8 cellular contexts compared by ENCODE assay signal in the genomic region with DNA sequence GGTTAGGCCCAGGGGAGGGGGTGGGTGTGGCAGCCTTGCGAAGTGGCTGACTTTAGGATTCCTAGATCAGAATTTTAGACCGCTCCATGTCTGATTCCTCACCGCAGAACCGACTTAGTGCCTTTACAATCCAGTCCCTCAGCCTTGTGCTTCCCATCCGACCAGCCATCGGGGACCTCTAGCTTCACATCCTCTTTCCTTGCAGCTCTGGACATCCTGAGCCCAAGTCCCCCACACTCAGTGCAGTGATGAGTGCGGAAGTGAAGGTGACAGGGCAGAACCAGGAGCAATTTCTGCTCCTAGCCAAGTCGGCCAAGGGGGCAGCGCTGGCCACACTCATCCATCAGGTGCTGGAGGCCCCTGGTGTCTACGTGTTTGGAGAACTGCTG. TPM values are rescaled to one million over a fixed set of nuclear protein-coding genes. Genes with fewer than 3 reads are reported as not detected.
A peak's percentile ranks its signal among the peaks of the same experiment; 100 is the strongest.
DNase-seq lines count a peak whose midpoint lies in the region; ATAC-seq and TF ChIP-seq lines count a peak whose summit lies in the region.

No MANE protein-coding gene starts in this region.

- no peaks in the 10 kb centered on the region for H3K9me2 ChIP-seq in SU-DHL-6 (replicated peaks; ENCODE audit: insufficient read depth, low read length)

- H3K27ac Mint-ChIP-seq in effector memory CD8-positive, alpha-beta T cell, result peak overlapping the region; percentile 61 to 91

- H3K4me1 Mint-ChIP-seq in effector memory CD8-positive, alpha-beta T cell (ENCODE audit: low read depth in 2 of 2), result peaks cover 9 to 27% of the 10 kb centered on the region in 2 donors

- peaks cover 30% of the 10 kb centered on the region for H3K36me3 Mint-ChIP-seq in effector memory CD8-positive, alpha-beta T cell (ENCODE audit: insufficient read depth)

- H3K4me2 ChIP-seq in SU-DHL-6 (ENCODE audit: low read depth, low read length, poor library complexity, severe bottlenecking), result peak overlapping the region; percentile 94

- H3K9ac ChIP-seq in SU-DHL-6 (ENCODE audit: low read length), result peak overlapping the region; percentile 70

- peak overlapping the region; percentile 61 for H3K4me3 ChIP-seq in SU-DHL-6 (ENCODE audit: insufficient read depth, low read length, poor library complexity, severe bottlenecking)
- peak overlapping the region; percentile 61 to 87 for H3K4me3 ChIP-seq in muscle layer of duodenum (ENCODE audit: low read depth in 1 of 2, low read length in 2 of 2)
- H3K4me3 ChIP-seq in aorta (ENCODE audit: low read length in 2 of 2), result peak overlapping the region; percentile 29 to 37

- H3K27ac ChIP-seq in SU-DHL-6 (ENCODE audit: low read depth, low read length), result peak overlapping the region; percentile 59
- H3K27ac ChIP-seq in muscle layer of duodenum (ENCODE audit: low read length), result peak overlapping the region; percentile 78
- H3K27ac ChIP-seq in aorta (ENCODE audit: low read depth in 1 of 2, low read length in 2 of 2), result no peak overlapping the region

- H3K36me3 ChIP-seq in SU-DHL-6 (ENCODE audit: low read length) (no peaks in the 10 kb centered on the region), muscle layer of duodenum (ENCODE audit: control insufficient read depth in 1 of 2, insufficient read depth in 2 of 2, low read length in 2 of 2) (peaks cover 18 to 19% of the 10 kb centered on the region in 2 donors), aorta (ENCODE audit: control insufficient read depth in 1 of 2, insufficient read depth in 2 of 2, low read length in 1 of 2) (peaks cover 0 to 4% of the 10 kb centered on the region in 2 donors)

- no peaks in the 10 kb centered on the region for H3K27me3 Mint-ChIP-seq in effector memory CD8-positive, alpha-beta T cell

- TF ChIP-seq CTCF in SU-DHL-6 (IDR thresholded peaks at IDR 0.05; ENCODE audit: insufficient read depth, low read length, poor library complexity, severe bottlenecking), result no peak

- intact Hi-C loops in aorta (cut with DNase I), result loop anchor here in 1 of 2 donors (5.0 kb wide), 1 partner anchor 37 kb away; the partner anchor contains the start of gene ZNF384

- H3K4me3 Mint-ChIP-seq in effector memory CD8-positive, alpha-beta T cell, result peak overlapping the region; percentile 70 to 84

- no peaks in the 10 kb centered on the region for H3K9me3 Mint-ChIP-seq in effector memory CD8-positive, alpha-beta T cell

- H3K9me3 ChIP-seq in SU-DHL-6 (ENCODE audit: insufficient read depth, low read length) (no peaks in the 10 kb centered on the region), muscle layer of duodenum (ENCODE audit: control insufficient read depth in 1 of 2, low read length in 2 of 2) (no peaks in the 10 kb centered on the region), aorta (ENCODE audit: control insufficient read depth, low read length) (no peaks in the 10 kb centered on the region)

- WGBS in aorta, 2 donors, result 9 to 19% methylated on average over 10 of the region's 10 CpGs

- ATAC-seq in GM18861 (IDR thresholded peaks at IDR 0.05; ENCODE audit: unreplicated experiment) (peak; percentile 17), HG03520 (IDR thresholded peaks at IDR 0.05; ENCODE audit: unreplicated experiment) (peak; percentile 7), aorta (ENCODE audit: low FRiP score) (peak; percentile 5), GM18520 (IDR thresholded peaks at IDR 0.05; ENCODE audit: unreplicated experiment) (no peak)
- peak; percentile 4 for ATAC-seq in effector memory CD8-positive, alpha-beta T cell (replicated peaks)

- peak overlapping the region; percentile 6 for H2AFZ ChIP-seq in SU-DHL-6 (ENCODE audit: low read depth, low read length, severe bottlenecking)

- H3K27me3 ChIP-seq in SU-DHL-6 (ENCODE audit: low read length) (no peaks in the 10 kb centered on the region), muscle layer of duodenum (ENCODE audit: low read depth, low read length) (no peaks in the 10 kb centered on the region), aorta (ENCODE audit: control insufficient read depth in 1 of 2, insufficient read depth in 2 of 2, low read length in 1 of 2) (no peaks in the 10 kb centered on the region)

- H3K79me2 ChIP-seq in SU-DHL-6 (ENCODE audit: insufficient read depth, low read length), result no peaks in the 10 kb centered on the region

- no peaks in the 10 kb centered on the region for H4K20me1 ChIP-seq in SU-DHL-6 (ENCODE audit: low read depth, low read length)

- peak; percentile 29 to 33 for DNase-seq in AML-193 (lab: John Stamatoyannopoulos, UW)
- DNase-seq in effector memory CD8-positive, alpha-beta T cell, result no peak
- DNase-seq in aorta, result no peak

- H3F3A ChIP-seq in SU-DHL-6 (ENCODE audit: insufficient read depth), result peaks cover 18% of the 10 kb centered on the region

- H3K4me1 ChIP-seq in muscle layer of duodenum (ENCODE audit: control insufficient read depth in 1 of 2, insufficient read depth in 2 of 2, low read length in 2 of 2), result peaks cover 6 to 8% of the 10 kb centered on the region in 2 donors
- no peaks in the 10 kb centered on the region for H3K4me1 ChIP-seq in aorta (ENCODE audit: control insufficient read depth in 1 of 2, insufficient read depth in 2 of 2, low read length in 2 of 2)

RNA-seq across cellular contexts. Expression of gene COPS7A, which starts 0.6 kb away (rescaled TPM):
- total RNA-seq in aorta, result 10 to 100 TPM; 47.0 to 50.1 TPM
- polyA plus RNA-seq in aorta, result 10 to 100 TPM; 43.8 to 70.5 TPM

RNA-seq across cellular contexts. Expression of gene PIANP, which starts 23.8 kb away (rescaled TPM):
- 10 to 100 TPM in 1 of 2 donors, 1 to 10 TPM in 1; 1.2 to 10.7 TPM for total RNA-seq in aorta
- 1 to 10 TPM; 4.3 to 7.5 TPM for polyA plus RNA-seq in aorta

RNA-seq across cellular contexts. Expression of gene MLF2, which starts 28.5 kb away (rescaled TPM):
- total RNA-seq in aorta, result 100 to 1,000 TPM; 110 to 144 TPM
- polyA plus RNA-seq in aorta, result 100 to 1,000 TPM; 134 to 141 TPM

RNA-seq across cellular contexts. Expression of gene ZNF384, which starts 35.2 kb away (rescaled TPM):
- 10 to 100 TPM; 54.4 to 66.7 TPM for total RNA-seq in aorta
- 10 to 100 TPM; 23.2 to 49.3 TPM for polyA plus RNA-seq in aorta

RNA-seq across cellular contexts. Expression of gene PTMS, which starts 41.8 kb away (rescaled TPM):
- 100 to 1,000 TPM; 358 to 396 TPM for total RNA-seq in aorta
- polyA plus RNA-seq in aorta, result 100 to 1,000 TPM; 549 to 584 TPM

Comparison
In these comparisons a context has a peak if more than half of its experiments do, and no peak if none do; other contexts are left out.
1. DNase-seq: peak in AML-193 (2 of 2); none in effector memory CD8-positive, alpha-beta T cell (0 of 3) and aorta (0 of 2).
2. H3K27ac ChIP-seq: peak in SU-DHL-6 (single experiment) and muscle layer of duodenum (single experiment); none in aorta (0 of 2).
3. Peak in every context shown above with its lines, with median percentiles within 50 percentile points of each other: H3K4me3 ChIP-seq.